Comparison of ENCODE assay signal across 8 cellular contexts in genomic region chr7:149714910-149715471, GRCh38. TPM values are rescaled to one million over a fixed set of nuclear protein-coding genes. Genes with fewer than 3 reads are reported as not detected.
DNase-seq lines count a peak whose midpoint lies in the region; ATAC-seq and TF ChIP-seq lines count a peak whose summit lies in the region.

No MANE protein-coding gene starts in this region.

- DNase-seq in effector CD8-positive, alpha-beta T cell (lab: John Stamatoyannopoulos, UW): peak; percentile 41
- DNase-seq in neural crest cell (ENCODE audit: low read depth, low spot score) (no peak), activated gamma-delta T cell treated with Interleukin-2 at 50 U/mL for 16 hours (no peak), NCI-H2107 treated with DMSO at 0.1 percent for 48 hours (lab: John Stamatoyannopoulos, UW; ENCODE audit: unreplicated experiment) (no peak)

- peaks cover 16% of the 10 kb centered on the region for H3K9me3 Mint-ChIP-seq in neural crest cell

- ATAC-seq in HG02623 (IDR thresholded peaks at IDR 0.05; ENCODE audit: unreplicated experiment) (peak; percentile 8), SK-N-SH treated with all-trans-retinoic acid at 6 μM for 48 hours (peak; percentile 41), GM19324 (IDR thresholded peaks at IDR 0.05; ENCODE audit: low FRiP score, unreplicated experiment) (no peak)

- TF ChIP-seq CTCF in GM12875 (IDR thresholded peaks at IDR 0.05; ENCODE audit: borderline replicate concordance, insufficient read depth, low read depth, low read length) (no peak), neural crest cell (conservative IDR thresholded peaks at IDR 0.05) (no peak)

- H3K27ac Mint-ChIP-seq in neural crest cell (ENCODE audit: unreplicated experiment): peak overlapping the region; percentile 91

- H3K4me3 ChIP-seq in GM12875 (ENCODE audit: low read depth, low read length): peak overlapping the region; percentile 78

- H3K4me3 Mint-ChIP-seq in neural crest cell: peak overlapping the region; percentile 92

- peaks cover 14% of the 10 kb centered on the region for H3K36me3 Mint-ChIP-seq in neural crest cell (ENCODE audit: low read depth)

- no peaks in the 10 kb centered on the region for H3K27me3 Mint-ChIP-seq in neural crest cell (ENCODE audit: low read depth)

- H3K4me1 Mint-ChIP-seq in neural crest cell: peaks cover 30% of the 10 kb centered on the region

TF ChIP-seq in SK-N-SH treated with all-trans-retinoic acid at 6 μM for 48 hours, 23 proteins besides CTCF, POLR2A, EP300 and RAD21:
- TF ChIP-seq GLIS3 (CRISPR knock-in tag; IDR thresholded peaks at IDR 0.05) (no peak), ZFP30 (CRISPR knock-in tag; IDR thresholded peaks at IDR 0.05) (no peak), CSRNP3 (CRISPR knock-in tag; IDR thresholded peaks at IDR 0.05) (no peak), TOX (CRISPR knock-in tag; IDR thresholded peaks at IDR 0.05; ENCODE audit: borderline replicate concordance) (no peak), ZC3H10 (CRISPR knock-in tag; IDR thresholded peaks at IDR 0.05) (no peak), ISL1 (CRISPR knock-in tag; IDR thresholded peaks at IDR 0.05) (no peak), ZNF70 (CRISPR knock-in tag; IDR thresholded peaks at IDR 0.05) (no peak), ARNTL (CRISPR knock-in tag; IDR thresholded peaks at IDR 0.05; ENCODE audit: borderline replicate concordance, low read depth) (no peak), RARB (CRISPR knock-in tag; IDR thresholded peaks at IDR 0.05) (no peak), ZNF565 (CRISPR knock-in tag; conservative IDR thresholded peaks at IDR 0.05; ENCODE audit: low read depth) (no peak)
TF ChIP-seq in SK-N-SH treated with all-trans-retinoic acid at 6 μM for 48 hours: peak in this region for 0.

RNA-seq across cellular contexts. Expression of gene ZNF467, which starts 58.4 kb away (rescaled TPM):
- total RNA-seq in neural crest cell: 1.9 and 2.3 TPM in 2 replicates
